ENCODE assay signal across 8 cellular contexts in the genomic region with DNA sequence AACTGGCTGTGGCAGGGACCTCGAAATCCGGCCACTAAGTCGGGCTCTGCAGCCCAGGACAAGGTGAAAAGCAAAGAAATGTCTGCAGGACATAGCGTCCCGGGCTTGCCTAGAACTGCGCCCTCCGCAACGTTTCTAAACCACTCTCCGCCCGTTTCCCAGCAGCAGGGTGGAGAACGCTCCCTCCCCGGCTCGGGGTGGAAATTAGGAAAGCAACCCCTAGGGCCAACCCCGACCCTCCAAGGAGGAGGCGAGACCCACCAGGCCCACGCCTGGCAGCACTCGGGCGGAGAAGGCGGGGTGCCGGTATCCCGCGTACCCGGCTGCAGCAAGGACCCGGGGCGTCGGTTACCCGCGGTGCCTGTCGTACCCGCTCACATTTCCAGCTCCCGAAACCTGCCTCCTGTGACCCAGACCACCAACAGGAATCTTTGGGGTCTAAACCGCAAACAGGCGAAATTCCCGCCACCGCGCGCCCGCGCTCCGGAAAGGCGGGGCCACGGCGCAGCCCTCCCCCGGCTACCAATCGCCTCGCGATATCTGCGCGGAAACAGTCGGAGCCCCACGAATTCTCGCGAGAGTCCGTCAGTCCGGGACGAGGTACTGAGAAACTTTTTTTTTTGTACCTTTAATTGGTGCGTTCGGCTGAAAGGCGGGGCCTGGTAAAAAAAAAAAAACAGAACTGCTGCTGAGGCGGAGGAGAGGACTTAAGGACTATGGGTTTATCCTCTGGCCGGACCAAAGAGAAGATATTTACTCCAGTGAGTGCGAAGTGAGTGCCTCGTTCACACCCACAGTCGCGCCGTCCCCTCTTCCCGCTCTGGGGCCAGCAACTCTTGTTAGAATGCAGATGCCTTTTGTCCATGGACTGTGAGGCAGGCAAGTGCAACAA. TPM values are rescaled to one million over a fixed set of nuclear protein-coding genes. Genes with fewer than 3 reads are reported as not detected.
A peak's percentile ranks its signal among the peaks of the same experiment; 100 is the strongest.
DNase-seq lines count a peak whose midpoint lies in the region; ATAC-seq, FAIRE-seq and TF ChIP-seq lines count a peak whose summit lies in the region.

A gene with protein sequence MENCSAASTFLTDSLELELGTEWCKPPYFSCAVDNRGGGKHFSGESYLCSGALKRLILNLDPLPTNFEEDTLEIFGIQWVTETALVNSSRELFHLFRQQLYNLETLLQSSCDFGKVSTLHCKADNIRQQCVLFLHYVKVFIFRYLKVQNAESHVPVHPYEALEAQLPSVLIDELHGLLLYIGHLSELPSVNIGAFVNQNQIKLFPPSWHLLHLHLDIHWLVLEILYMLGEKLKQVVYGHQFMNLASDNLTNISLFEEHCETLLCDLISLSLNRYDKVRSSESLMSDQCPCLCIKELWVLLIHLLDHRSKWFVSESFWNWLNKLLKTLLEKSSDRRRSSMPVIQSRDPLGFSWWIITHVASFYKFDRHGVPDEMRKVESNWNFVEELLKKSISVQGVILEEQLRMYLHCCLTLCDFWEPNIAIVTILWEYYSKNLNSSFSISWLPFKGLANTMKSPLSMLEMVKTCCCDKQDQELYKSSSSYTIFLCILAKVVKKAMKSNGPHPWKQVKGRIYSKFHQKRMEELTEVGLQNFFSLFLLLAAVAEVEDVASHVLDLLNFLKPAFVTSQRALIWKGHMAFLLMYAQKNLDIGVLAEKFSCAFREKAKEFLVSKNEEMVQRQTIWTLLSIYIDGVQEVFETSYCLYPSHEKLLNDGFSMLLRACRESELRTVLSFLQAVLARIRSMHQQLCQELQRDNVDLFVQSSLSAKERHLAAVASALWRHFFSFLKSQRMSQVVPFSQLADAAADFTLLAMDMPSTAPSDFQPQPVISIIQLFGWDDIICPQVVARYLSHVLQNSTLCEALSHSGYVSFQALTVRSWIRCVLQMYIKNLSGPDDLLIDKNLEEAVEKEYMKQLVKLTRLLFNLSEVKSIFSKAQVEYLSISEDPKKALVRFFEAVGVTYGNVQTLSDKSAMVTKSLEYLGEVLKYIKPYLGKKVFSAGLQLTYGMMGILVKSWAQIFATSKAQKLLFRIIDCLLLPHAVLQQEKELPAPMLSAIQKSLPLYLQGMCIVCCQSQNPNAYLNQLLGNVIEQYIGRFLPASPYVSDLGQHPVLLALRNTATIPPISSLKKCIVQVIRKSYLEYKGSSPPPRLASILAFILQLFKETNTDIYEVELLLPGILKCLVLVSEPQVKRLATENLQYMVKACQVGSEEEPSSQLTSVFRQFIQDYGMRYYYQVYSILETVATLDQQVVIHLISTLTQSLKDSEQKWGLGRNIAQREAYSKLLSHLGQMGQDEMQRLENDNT (minus strand): TSS at position 491 of the 892 bp plus-strand sequence. CDS start 739 bp downstream, outside the sequence.

- WGBS in endodermal cell (ENCODE audit: insufficient coverage in 1 of 2, insufficient read length in 1 of 2), 2 experiments: 0 to 1% methylated on average over 44 to 67 of the region's 67 CpGs

- H3K4me3 Mint-ChIP-seq in Caco-2 (ENCODE audit: unreplicated experiment) (peak within 1 kb of the TSS; percentile 86), endodermal cell (peak within 1 kb of the TSS; percentile 77)

- peak; percentile 93 for DNase-seq in Caco-2
- DNase-seq in HTR-8/SVneo (ENCODE audit: insufficient read length, low spot score): peak; percentile 85
- peak; percentile 91 for DNase-seq in NOMO-1 treated with DMSO at 0.1 percent for 48 hours (lab: John Stamatoyannopoulos, UW; ENCODE audit: unreplicated experiment)
- DNase-seq in endodermal cell: peak; percentile 96
- peak; percentile 97 for DNase-seq in mesenteric fat pad (ENCODE audit: low spot score)
- peak; percentile 80 for DNase-seq in stimulated activated CD8-positive, alpha-beta memory T cell treated with anti-CD3 and anti-CD28 coated beads, Interleukin-15, amount 100 ng/mL, for 1 hour (ENCODE audit: low read depth)

- BruUV-seq in Caco-2 (replicated peaks; lab: Mats Ljungman, UMichigan): TSS peak; percentile 34

- H3K9me3 ChIP-seq in Caco-2 (no peaks in the 10 kb centered on the region), endodermal cell (ENCODE audit: control insufficient read depth, low read length) (no peaks in the 10 kb centered on the region)

- H3K4me1 Mint-ChIP-seq in Caco-2 (ENCODE audit: low read depth, unreplicated experiment): no peaks in the 10 kb centered on the region
- H3K4me1 Mint-ChIP-seq in endodermal cell: peaks cover 15% of the 10 kb centered on the region

- H3K9me3 Mint-ChIP-seq in Caco-2 (ENCODE audit: unreplicated experiment) (no peaks in the 10 kb centered on the region), endodermal cell (no peaks in the 10 kb centered on the region)

- peaks cover 11% of the 10 kb centered on the region; the same call in 1 of the 2 replicates for H3K4me1 ChIP-seq in Caco-2
- no peaks in the 10 kb centered on the region for H3K4me1 ChIP-seq in endodermal cell (ENCODE audit: control insufficient read depth, insufficient read depth, low read length)

- CTCF ChIA-PET in Caco-2 (lab: Charles Lee): no interaction called here
- CTCF ChIA-PET in activated CD8-positive, alpha-beta memory T cell treated with anti-CD3 and anti-CD28 coated beads for 36 hours (lab: Charles Lee): no interaction called here

- peak within 1 kb of the TSS; percentile 83 for H3K27ac ChIP-seq in endodermal cell (ENCODE audit: low read depth, low read length)

- H3K27me3 Mint-ChIP-seq in Caco-2 (ENCODE audit: insufficient read depth, unreplicated experiment): no peaks in the 10 kb centered on the region
- no peaks in the 10 kb centered on the region for H3K27me3 Mint-ChIP-seq in endodermal cell (ENCODE audit: insufficient read depth)

- ATAC-seq in GM21381 (IDR thresholded peaks at IDR 0.05; ENCODE audit: unreplicated experiment): peak; percentile 95

- H3K27me3 ChIP-seq in Caco-2 (replicated peaks; ENCODE audit: control insufficient read depth, insufficient read depth, low read length) (no peaks in the 10 kb centered on the region), endodermal cell (ENCODE audit: control insufficient read depth, insufficient read depth, low read length, poor library complexity, severe bottlenecking) (no peaks in the 10 kb centered on the region)

- H3K4me3 ChIP-seq in Caco-2 (ENCODE audit: low read depth, low read length): peak within 1 kb of the TSS; percentile 94
- H3K4me3 ChIP-seq in endodermal cell (ENCODE audit: low read length): peak within 1 kb of the TSS; percentile 86

- no peak for TF ChIP-seq CTCF in Caco-2 (IDR thresholded peaks at IDR 0.05; ENCODE audit: insufficient read depth in 1 of 2, low read depth in 1 of 2, low read length in 1 of 2, severe bottlenecking in 1 of 2, unreplicated experiment in 1 of 2)
- TF ChIP-seq CTCF in endodermal cell (conservative IDR thresholded peaks at IDR 0.05): no peak

- H3K36me3 ChIP-seq in Caco-2 (ENCODE audit: control insufficient read depth, insufficient read depth, low read length) (no peaks in the 10 kb centered on the region), endodermal cell (ENCODE audit: control insufficient read depth, insufficient read depth, low read length) (peaks cover 16% of the 10 kb centered on the region)

- H3K27ac Mint-ChIP-seq in Caco-2 (ENCODE audit: unreplicated experiment) (peak within 1 kb of the TSS; percentile 80), endodermal cell (peak within 1 kb of the TSS; percentile 94)

- peaks cover 19% of the 10 kb centered on the region for H3K36me3 Mint-ChIP-seq in Caco-2 (ENCODE audit: insufficient read depth, unreplicated experiment)
- H3K36me3 Mint-ChIP-seq in endodermal cell (ENCODE audit: low read depth): peaks cover 13% of the 10 kb centered on the region

- POLR2A ChIA-PET in Caco-2 (lab: Charles Lee): no interaction called here
- POLR2A ChIA-PET in activated CD8-positive, alpha-beta memory T cell treated with anti-CD3 and anti-CD28 coated beads for 36 hours (lab: Charles Lee): no interaction called here

- FAIRE-seq in HTR-8/SVneo (lab: Jason Lieb, UNC): peak; percentile 87

- peak within 1 kb of the TSS; percentile 91 for H3K9ac ChIP-seq in endodermal cell (ENCODE audit: extremely low read depth, low read length, poor library complexity, severe bottlenecking)

- intact Hi-C loops in Caco-2 (cut with micrococcal nuclease; ENCODE audit: unreplicated experiment): loop anchor here (1.0 to 10.0 kb wide), 4 partner anchors 68 to 218 kb away; no protein-coding TSS in a partner anchor

RNA-seq across cellular contexts. Expression of the gene that starts here (rescaled TPM):
- total RNA-seq in Caco-2 (2022): 28.2 and 32.1 TPM in 2 replicates
- total RNA-seq in activated CD8-positive, alpha-beta memory T cell treated with anti-CD3 and anti-CD28 coated beads for 36 hours: 10 to 100 TPM; 35.8 to 40.0 TPM
- 10 to 100 TPM; 32.6 to 36.6 TPM for total RNA-seq in endodermal cell
- polyA plus RNA-seq in endodermal cell (2013, experiment 1 of 2): 19.2 TPM
- 20.7 TPM for polyA plus RNA-seq in endodermal cell (2013, experiment 2 of 2)
- total RNA-seq in mesenteric fat pad: 6.0 TPM

Comparison
In these comparisons a context has a peak if more than half of its experiments do, and no peak if none do; other contexts are left out.
1. Peak in every context shown above with its lines: DNase-seq, ATAC-seq, H3K4me3 ChIP-seq and H3K27ac ChIP-seq.